In the genomic region with DNA sequence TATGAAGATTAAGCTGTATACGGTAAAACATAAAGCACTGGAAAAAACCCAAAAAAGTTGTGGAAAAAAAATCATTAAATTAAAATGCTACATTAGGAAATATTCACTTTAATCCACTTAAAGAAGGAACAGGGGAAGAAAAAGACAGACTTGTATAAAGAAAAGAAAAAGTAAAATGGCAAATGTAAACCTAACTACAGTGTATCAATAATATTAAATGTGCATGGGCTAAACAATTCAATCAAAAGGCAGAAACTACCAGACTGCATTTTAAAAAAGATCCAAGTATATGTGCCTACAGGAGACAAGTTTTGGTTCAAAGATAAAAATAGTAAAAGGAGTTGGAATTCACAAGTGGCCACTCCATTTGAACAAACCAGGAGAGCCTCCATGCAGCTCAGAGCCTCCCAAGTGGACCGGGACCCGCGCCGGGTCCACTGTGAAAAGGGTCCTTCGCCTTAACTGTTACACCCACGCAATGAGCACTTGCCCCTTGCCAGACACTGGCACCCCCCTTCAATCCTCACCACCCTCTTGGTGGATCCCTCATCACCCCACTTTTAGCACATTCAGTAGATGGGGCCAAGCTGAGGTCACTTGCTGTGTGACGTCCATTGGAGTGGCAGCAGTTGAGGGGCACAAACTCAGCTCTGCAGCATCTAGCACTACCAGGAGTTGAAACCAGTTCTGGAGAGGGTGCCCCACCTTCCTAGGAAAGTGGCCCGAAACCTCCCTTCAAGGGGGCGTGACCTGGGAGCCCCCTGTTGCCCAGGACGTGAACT, we compare ENCODE assay signal across 8 cellular contexts. TPM values are rescaled to one million over a fixed set of nuclear protein-coding genes. Genes with fewer than 3 reads are reported as not detected.
DNase-seq lines count a peak whose midpoint lies in the region; ATAC-seq and TF ChIP-seq lines count a peak whose summit lies in the region.

No MANE protein-coding gene starts in this region.

- H3K4me2 ChIP-seq in mammary epithelial cell (ENCODE audit: insufficient read depth, low read depth, low read length): peak overlapping the region; percentile 99

- H3K9ac ChIP-seq in mammary epithelial cell (ENCODE audit: insufficient read depth, low read length): peak overlapping the region; percentile 79

- peaks cover 57% of the 10 kb centered on the region for H3K79me2 ChIP-seq in mammary epithelial cell (ENCODE audit: insufficient read depth, low read length)

- H2AFZ ChIP-seq in mammary epithelial cell (ENCODE audit: low read depth, low read length): peak overlapping the region; percentile 98

- no peaks in the 10 kb centered on the region for H3K9me3 ChIP-seq in mammary epithelial cell (replicated peaks; ENCODE audit: insufficient read depth, low read length)
- no peaks in the 10 kb centered on the region for H3K9me3 ChIP-seq in mononuclear cell (ENCODE audit: low read depth, low read length)

- WGBS in mammary epithelial cell (ENCODE audit: low coverage, missing lambda C conversion rate): 45% methylated on average over 7 of the region's 11 CpGs

- peak overlapping the region; percentile 75 to 96 (median 88) for H3K4me3 ChIP-seq in mammary epithelial cell (replicated peaks in 1 of 3; ENCODE audit: insufficient read depth in 1 of 3, low read depth in 2 of 3, low read length in 3 of 3)
- peak overlapping the region; percentile 69 for H3K4me3 ChIP-seq in mononuclear cell (ENCODE audit: low read length)

- BruUV-seq in mammary epithelial cell (replicated peaks; lab: Mats Ljungman, UMichigan): TSS peak; percentile 18

- CTCF ChIA-PET in mammary epithelial cell (lab: Charles Lee; ENCODE audit: low non-redundant PET): no interaction called here

- H4K20me1 ChIP-seq in mammary epithelial cell (ENCODE audit: insufficient read depth, low read length): no peaks in the 10 kb centered on the region

- DNase-seq in EL (peak; percentile 28), Kasumi-1 (lab: John Stamatoyannopoulos, UW) (peak; percentile 33 to 52), mammary epithelial cell (peak; percentile 4), NCI-H2107 treated with DMSO at 0.1 percent for 48 hours (lab: John Stamatoyannopoulos, UW; ENCODE audit: unreplicated experiment) (no peak), GM19240 (ENCODE audit: insufficient read length, low spot score) (no peak), iPS-NIHi11 (ENCODE audit: low spot score) (no peak)

- H3K4me1 ChIP-seq in mammary epithelial cell (ENCODE audit: insufficient read depth, low read length) (no peaks in the 10 kb centered on the region), mononuclear cell (ENCODE audit: insufficient read depth, low read length) (peaks cover 42% of the 10 kb centered on the region)

- intact Hi-C loops in mammary epithelial cell (cut with micrococcal nuclease): no loop called here

- dilution Hi-C loops in mammary epithelial cell (cut with HindIII; ENCODE audit: low sequenced_read_pairs): no loop called here

- H3K27me3 ChIP-seq in mammary epithelial cell (ENCODE audit: insufficient read depth, low read length) (no peaks in the 10 kb centered on the region), mononuclear cell (ENCODE audit: insufficient read depth, low read length) (no peaks in the 10 kb centered on the region)

- peaks cover 2% of the 10 kb centered on the region for H3K36me3 ChIP-seq in mammary epithelial cell (ENCODE audit: insufficient read depth, low read length)

- peak overlapping the region; percentile 73 for H3K27ac ChIP-seq in mammary epithelial cell (ENCODE audit: insufficient read depth, low read depth, low read length)

- in situ Hi-C loops in mammary epithelial cell (cut with MboI; ENCODE audit: low sequenced_read_pairs in 2 of 2): no loop called here

- no peak for ATAC-seq in HG02678 (IDR thresholded peaks at IDR 0.05; ENCODE audit: unreplicated experiment)

- TF ChIP-seq CTCF in mammary epithelial cell (conservative IDR thresholded peaks at IDR 0.05 in 1 of 2, IDR thresholded peaks at IDR 0.05 in 1 of 2; ENCODE audit: extremely low read depth in 1 of 2, insufficient read depth in 1 of 2, low read depth in 1 of 2, low read length in 2 of 2): peak in 1 of 2 donors; percentile 21

RNA-seq across cellular contexts. Expression of a gene that starts 0.9 kb away (rescaled TPM):
- 10 to 100 TPM; 26.8 to 30.8 TPM for total RNA-seq in mammary epithelial cell
- polyA plus RNA-seq in mammary epithelial cell: 41.3 TPM
- polyA minus RNA-seq in mammary epithelial cell: 41.9 TPM
- 21.0 TPM for total RNA-seq in mononuclear cell

RNA-seq across cellular contexts. Expression of a gene that starts 41.9 kb away (rescaled TPM):
- total RNA-seq in mammary epithelial cell (1 to 10 TPM; 3.3 to 4.8 TPM), mononuclear cell (4.2 TPM)
- 5.5 TPM for polyA plus RNA-seq in mammary epithelial cell
- polyA minus RNA-seq in mammary epithelial cell: 6.7 TPM

RNA-seq across cellular contexts. Expression of a gene that starts 42.2 kb away (rescaled TPM):
- 10 to 100 TPM; 39.2 to 76.6 TPM for total RNA-seq in mammary epithelial cell
- 26.1 TPM for polyA plus RNA-seq in mammary epithelial cell
- polyA minus RNA-seq in mammary epithelial cell: 39.2 TPM
- 12.8 TPM for total RNA-seq in mononuclear cell

Comparison
In these comparisons a context has a peak if more than half of its experiments do, and no peak if none do; other contexts are left out.
1. DNase-seq: peak in EL (single experiment), Kasumi-1 (2 of 2) and mammary epithelial cell (single experiment); none in NCI-H2107 treated with DMSO at 0.1 percent for 48 hours (single experiment), GM19240 (single experiment) and iPS-NIHi11 (single experiment).